In genomic region chr5:160685695-160686094, GRCh38 we compare ENCODE assay signal across 9 cellular contexts.
DNase-seq lines count a peak whose midpoint lies in the region; ATAC-seq, FAIRE-seq and TF ChIP-seq lines count a peak whose summit lies in the region.
"Had no signal": no experiment of that assay in that cellular context is flagged by ENCODE, and none has a peak within 500 bp of the region (broad histone marks: within the 10 kb centered on the region; RNA-seq: fewer than 3 reads in every experiment).

No MANE protein-coding gene starts in this region.

- no peak overlapping the region for H3K4me3 ChIP-seq in epithelial cell of esophagus (ENCODE audit: low read length)
- H3K4me3 ChIP-seq: skin epidermis had no signal

- peak; percentile 19; the same call in 1 of the 2 replicates for TF ChIP-seq RAD21 in Ishikawa (IDR thresholded peaks at IDR 0.05; ENCODE audit: low read depth)

- TF ChIP-seq CTCF in D721Med (IDR thresholded peaks at IDR 0.05; ENCODE audit: insufficient read depth, missing control alignments) (peak; percentile 45), epithelial cell of esophagus (IDR thresholded peaks at IDR 0.05; ENCODE audit: insufficient read depth, low read depth, low read length, missing control alignments) (peak; percentile 23)

- DNase-seq in D721Med (ENCODE audit: insufficient read length, low spot score) (no peak), epithelial cell of esophagus (ENCODE audit: low read depth) (no peak), GDM1 (lab: John Stamatoyannopoulos, UW) (no peak), GOT3 (lab: John Stamatoyannopoulos, UW) (no peak)
- DNase-seq in activated naive CD4-positive, alpha-beta T cell treated with anti-CD3 and anti-CD28 coated beads, Interleukin-2, amount 50 U/mL, for 16 hours, result no peak
- no peak for DNase-seq in activated CD4-positive, CD25-positive, alpha-beta regulatory T cell treated with anti-CD3 and anti-CD28 coated beads, Interleukin-2, amount 50 U/mL, for 72 hours

- FAIRE-seq in D721Med (lab: Jason Lieb, UNC), result no peak

- no peak for TF ChIP-seq EP300 in Ishikawa (IDR thresholded peaks at IDR 0.05; ENCODE audit: borderline replicate concordance)

- peak; percentile 91 for ATAC-seq in GM21367 (IDR thresholded peaks at IDR 0.05; ENCODE audit: unreplicated experiment)

TF ChIP-seq in Ishikawa, 13 proteins besides CTCF, POLR2A, EP300 and RAD21:
- TF ChIP-seq, protein P1, sequence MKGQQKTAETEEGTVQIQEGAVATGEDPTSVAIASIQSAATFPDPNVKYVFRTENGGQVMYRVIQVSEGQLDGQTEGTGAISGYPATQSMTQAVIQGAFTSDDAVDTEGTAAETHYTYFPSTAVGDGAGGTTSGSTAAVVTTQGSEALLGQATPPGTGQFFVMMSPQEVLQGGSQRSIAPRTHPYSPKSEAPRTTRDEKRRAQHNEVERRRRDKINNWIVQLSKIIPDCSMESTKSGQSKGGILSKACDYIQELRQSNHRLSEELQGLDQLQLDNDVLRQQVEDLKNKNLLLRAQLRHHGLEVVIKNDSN (IDR thresholded peaks at IDR 0.05), result no peak
- TF ChIP-seq CEBPB (IDR thresholded peaks at IDR 0.05), result no peak
- TF ChIP-seq TCF12 (IDR thresholded peaks at IDR 0.05; ENCODE audit: low read depth), result no peak
- TF ChIP-seq, protein P2, sequence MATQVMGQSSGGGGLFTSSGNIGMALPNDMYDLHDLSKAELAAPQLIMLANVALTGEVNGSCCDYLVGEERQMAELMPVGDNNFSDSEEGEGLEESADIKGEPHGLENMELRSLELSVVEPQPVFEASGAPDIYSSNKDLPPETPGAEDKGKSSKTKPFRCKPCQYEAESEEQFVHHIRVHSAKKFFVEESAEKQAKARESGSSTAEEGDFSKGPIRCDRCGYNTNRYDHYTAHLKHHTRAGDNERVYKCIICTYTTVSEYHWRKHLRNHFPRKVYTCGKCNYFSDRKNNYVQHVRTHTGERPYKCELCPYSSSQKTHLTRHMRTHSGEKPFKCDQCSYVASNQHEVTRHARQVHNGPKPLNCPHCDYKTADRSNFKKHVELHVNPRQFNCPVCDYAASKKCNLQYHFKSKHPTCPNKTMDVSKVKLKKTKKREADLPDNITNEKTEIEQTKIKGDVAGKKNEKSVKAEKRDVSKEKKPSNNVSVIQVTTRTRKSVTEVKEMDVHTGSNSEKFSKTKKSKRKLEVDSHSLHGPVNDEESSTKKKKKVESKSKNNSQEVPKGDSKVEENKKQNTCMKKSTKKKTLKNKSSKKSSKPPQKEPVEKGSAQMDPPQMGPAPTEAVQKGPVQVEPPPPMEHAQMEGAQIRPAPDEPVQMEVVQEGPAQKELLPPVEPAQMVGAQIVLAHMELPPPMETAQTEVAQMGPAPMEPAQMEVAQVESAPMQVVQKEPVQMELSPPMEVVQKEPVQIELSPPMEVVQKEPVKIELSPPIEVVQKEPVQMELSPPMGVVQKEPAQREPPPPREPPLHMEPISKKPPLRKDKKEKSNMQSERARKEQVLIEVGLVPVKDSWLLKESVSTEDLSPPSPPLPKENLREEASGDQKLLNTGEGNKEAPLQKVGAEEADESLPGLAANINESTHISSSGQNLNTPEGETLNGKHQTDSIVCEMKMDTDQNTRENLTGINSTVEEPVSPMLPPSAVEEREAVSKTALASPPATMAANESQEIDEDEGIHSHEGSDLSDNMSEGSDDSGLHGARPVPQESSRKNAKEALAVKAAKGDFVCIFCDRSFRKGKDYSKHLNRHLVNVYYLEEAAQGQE (IDR thresholded peaks at IDR 0.05; ENCODE audit: low read depth), result no peak
- TF ChIP-seq, protein P3, sequence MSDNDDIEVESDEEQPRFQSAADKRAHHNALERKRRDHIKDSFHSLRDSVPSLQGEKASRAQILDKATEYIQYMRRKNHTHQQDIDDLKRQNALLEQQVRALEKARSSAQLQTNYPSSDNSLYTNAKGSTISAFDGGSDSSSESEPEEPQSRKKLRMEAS (IDR thresholded peaks at IDR 0.05), result no peak
- TF ChIP-seq FOXM1 (IDR thresholded peaks at IDR 0.05; ENCODE audit: borderline replicate concordance, low read depth), result no peak
- no peak for TF ChIP-seq NFIC (IDR thresholded peaks at IDR 0.05)
- TF ChIP-seq EGR1 (IDR thresholded peaks at IDR 0.05), result no peak
- TF ChIP-seq YY1 (IDR thresholded peaks at IDR 0.05; ENCODE audit: low read depth), result no peak
